Comparison of ENCODE assay signal across 8 cellular contexts in the genomic region with DNA sequence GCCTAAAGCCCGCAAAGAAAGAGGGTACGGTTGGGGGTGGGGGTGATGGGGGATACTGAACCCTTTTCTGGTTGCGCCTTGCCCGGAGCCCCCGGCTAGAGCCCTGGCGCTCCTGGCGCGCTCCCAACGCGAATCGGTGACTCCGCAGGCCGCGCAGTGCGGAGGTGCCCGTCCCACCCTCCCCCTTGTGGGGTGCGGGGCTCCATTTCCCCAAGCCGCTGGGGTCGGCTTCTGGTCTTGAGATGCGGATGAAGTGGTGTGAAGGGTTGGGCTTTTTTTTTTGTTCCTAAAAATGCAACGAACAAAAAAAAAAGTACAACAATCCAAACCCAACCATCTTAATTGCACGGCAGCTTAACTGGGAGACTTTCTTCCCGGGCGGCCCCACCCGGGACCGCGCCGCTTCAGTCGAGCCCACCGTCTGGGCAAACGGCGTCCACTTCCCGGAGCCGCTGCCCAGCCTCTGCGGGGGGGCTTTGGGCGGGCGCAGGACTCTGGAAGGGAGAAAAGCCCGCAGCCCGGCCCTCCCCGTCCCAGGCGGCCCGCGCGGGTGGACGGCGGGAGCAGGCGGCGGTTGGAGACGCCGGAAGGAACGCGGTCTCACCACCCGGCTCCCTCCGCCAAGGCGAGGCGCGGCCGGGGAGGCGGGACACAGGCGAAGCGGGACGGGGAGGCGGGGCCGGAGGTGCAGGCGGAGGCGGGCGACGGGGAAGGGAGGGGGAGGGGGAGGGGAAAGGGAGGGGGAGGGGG. TPM values are rescaled to one million over a fixed set of nuclear protein-coding genes. Genes with fewer than 3 reads are reported as not detected.
DNase-seq lines count a peak whose midpoint lies in the region; ATAC-seq and TF ChIP-seq lines count a peak whose summit lies in the region.

No MANE protein-coding gene starts in this region.

- no peaks in the 10 kb centered on the region for H3K9me3 ChIP-seq in DND-41 (ENCODE audit: insufficient read depth, low read length, severe bottlenecking)
- H3K9me3 ChIP-seq in testis, result no peaks in the 10 kb centered on the region

- peaks cover 4% of the 10 kb centered on the region for H3K36me3 Mint-ChIP-seq in activated naive CD8-positive, alpha-beta T cell
- H3K36me3 Mint-ChIP-seq in osteocyte (ENCODE audit: unreplicated experiment), result peaks cover 20% of the 10 kb centered on the region

- H3K4me1 Mint-ChIP-seq in activated naive CD8-positive, alpha-beta T cell (ENCODE audit: low read depth), result peaks cover 40% of the 10 kb centered on the region
- H3K4me1 Mint-ChIP-seq in osteocyte (ENCODE audit: unreplicated experiment), result peaks cover 40% of the 10 kb centered on the region

- H2AFZ ChIP-seq in DND-41 (ENCODE audit: low read depth, low read length), result peak overlapping the region; percentile 75

- H3K4me3 ChIP-seq in DND-41 (ENCODE audit: low read depth in 1 of 2, low read length in 2 of 2), result peak overlapping the region; percentile 30 to 55; a peak in 3 of 4 replicates
- H3K4me3 ChIP-seq in testis, result peak overlapping the region; percentile 94 to 95

- 0 to 1% methylated on average over 15 to 57 of the region's 68 CpGs for WGBS in testis, 2 donors

- H3K27me3 ChIP-seq in DND-41 (ENCODE audit: insufficient read depth, low read length, poor library complexity) (no peaks in the 10 kb centered on the region), testis (no peaks in the 10 kb centered on the region)

- H3K9me3 Mint-ChIP-seq in activated naive CD8-positive, alpha-beta T cell (ENCODE audit: low read depth), result no peaks in the 10 kb centered on the region
- H3K9me3 Mint-ChIP-seq in osteocyte (ENCODE audit: unreplicated experiment), result no peaks in the 10 kb centered on the region

- H3K4me3 Mint-ChIP-seq in activated naive CD8-positive, alpha-beta T cell, result peak overlapping the region; percentile 82
- H3K4me3 Mint-ChIP-seq in osteocyte (ENCODE audit: unreplicated experiment), result peak overlapping the region; percentile 74

- DNase-seq in DND-41, result peak; percentile 92
- DNase-seq in LHCN-M2 (ENCODE audit: low read depth), result peak; percentile 81
- DNase-seq in SKM-1 (lab: John Stamatoyannopoulos, UW; ENCODE audit: unreplicated experiment), result peak; percentile 90
- peak; percentile 68 to 97 (median 92) for DNase-seq in head of caudate nucleus
- peak; percentile 97 for DNase-seq in osteocyte (ENCODE audit: extremely low spot score, unreplicated experiment)
- peak; percentile 92 for DNase-seq in testis

- H3K4me2 ChIP-seq in DND-41 (ENCODE audit: insufficient read depth, low read length), result peak overlapping the region; percentile 64

- peak overlapping the region; percentile 75 for H3K9ac ChIP-seq in DND-41 (ENCODE audit: low read depth, low read length)

- H3K27ac Mint-ChIP-seq in activated naive CD8-positive, alpha-beta T cell, result peak overlapping the region; percentile 76
- H3K27ac Mint-ChIP-seq in osteocyte (ENCODE audit: unreplicated experiment), result peak overlapping the region; percentile 83

- no peaks in the 10 kb centered on the region for H3K27me3 Mint-ChIP-seq in activated naive CD8-positive, alpha-beta T cell
- no peaks in the 10 kb centered on the region for H3K27me3 Mint-ChIP-seq in osteocyte (ENCODE audit: unreplicated experiment)

- TF ChIP-seq POLR2A in testis (IDR thresholded peaks at IDR 0.05), result no peak

- TF ChIP-seq CTCF in DND-41 (IDR thresholded peaks at IDR 0.05; ENCODE audit: borderline replicate concordance, extremely low read depth, low read length, poor library complexity, severe bottlenecking) (no peak), osteocyte (IDR thresholded peaks at IDR 0.05) (no peak), testis (IDR thresholded peaks at IDR 0.05) (no peak)

- peaks cover 39% of the 10 kb centered on the region for H3K79me2 ChIP-seq in DND-41 (ENCODE audit: insufficient read depth, low read length)

- peak overlapping the region; percentile 85 for H3K27ac ChIP-seq in DND-41 (ENCODE audit: low read length)
- peak overlapping the region; percentile 98 for H3K27ac ChIP-seq in testis

- H3K4me1 ChIP-seq in DND-41 (ENCODE audit: insufficient read depth, low read length) (peaks cover 43% of the 10 kb centered on the region), testis (peaks cover 13% of the 10 kb centered on the region)

- ATAC-seq in DND-41 (ENCODE audit: insufficient read depth, low read depth) (peak; percentile 79), GM21737 (IDR thresholded peaks at IDR 0.05; ENCODE audit: unreplicated experiment) (peak; percentile 60)

- H3K36me3 ChIP-seq in DND-41 (ENCODE audit: insufficient read depth, low read length) (peaks cover 35% of the 10 kb centered on the region), testis (ENCODE audit: low read depth, missing control alignments) (no peaks in the 10 kb centered on the region)

- intact Hi-C loops in head of caudate nucleus (cut with DNase I), result loop anchor here (2.0 to 10.0 kb wide), 2 partner anchors 84 to 528 kb away; no protein-coding TSS in a partner anchor
- intact Hi-C loops in testis (cut with DNase I; ENCODE audit: low total_unique reads), result loop anchor here (5.0 kb wide), 1 partner anchor 86 kb away; no protein-coding TSS in a partner anchor

- peaks cover 15% of the 10 kb centered on the region; the same call in 1 of the 2 replicates for H4K20me1 ChIP-seq in DND-41 (ENCODE audit: insufficient read depth, low read length)

RNA-seq across cellular contexts. Expression of a gene that starts 0.5 kb away (rescaled TPM):
- total RNA-seq in LHCN-M2 (2014; rRNA removed), result 16.9 and 18.2 TPM in 2 replicates
- polyA plus RNA-seq in LHCN-M2 (2012), result 11.3 TPM
- 33.4 and 38.5 TPM in 2 replicates for total RNA-seq in osteocyte
- 10 to 100 TPM; 43.1 to 48.6 TPM for total RNA-seq in testis
- polyA plus RNA-seq in testis (ENCODE audit: insufficient read depth, low read depth, low replicate concordance), result 163 TPM

RNA-seq across cellular contexts. Expression of a gene that starts 18.9 kb away (rescaled TPM):
- total RNA-seq in LHCN-M2 (2014; rRNA removed) (1.2 and 2.6 TPM in 2 replicates), osteocyte (0.21 and 0.89 TPM in 2 replicates), testis (1 to 10 TPM; 1.1 to 3.1 TPM)
- 0.57 TPM for polyA plus RNA-seq in LHCN-M2 (2012)
- 2.9 TPM for polyA plus RNA-seq in testis (ENCODE audit: insufficient read depth, low read depth, low replicate concordance)

Comparison
In these comparisons a context has a peak if more than half of its experiments do, and no peak if none do; other contexts are left out.
1. Peak in every context shown above with its lines: DNase-seq, ATAC-seq, H3K4me3 ChIP-seq and H3K27ac ChIP-seq.